In genomic region chr14:89678715-89679220, GRCh38 we compare ENCODE assay signal across 19 cellular contexts.
DNase-seq lines count a peak whose midpoint lies in the region; ATAC-seq and TF ChIP-seq lines count a peak whose summit lies in the region.
"Had no signal": no experiment of that assay in that cellular context is flagged by ENCODE, and none has a peak within 500 bp of the region (broad histone marks: within the 10 kb centered on the region; RNA-seq: fewer than 3 reads in every experiment).

No MANE protein-coding gene starts in this region.

- no peaks in the 10 kb centered on the region for H3K27me3 Mint-ChIP-seq in CD8-positive, alpha-beta memory T cell
- H3K27me3 Mint-ChIP-seq in chondrocyte (ENCODE audit: low read depth), result no peaks in the 10 kb centered on the region

- H3K27me3 ChIP-seq in cardiac muscle cell, result no peaks in the 10 kb centered on the region
- no peaks in the 10 kb centered on the region for H3K27me3 ChIP-seq in right atrium auricular region
- no peaks in the 10 kb centered on the region for H3K27me3 ChIP-seq in CD8-positive, alpha-beta memory T cell (ENCODE audit: insufficient read depth, low read length, poor library complexity, severe bottlenecking)
- no peaks in the 10 kb centered on the region for H3K27me3 ChIP-seq in hepatocyte
- H3K27me3 ChIP-seq in trophoblast cell (ENCODE audit: insufficient read depth, low read length), result no peaks in the 10 kb centered on the region

- ATAC-seq in HG03439 (IDR thresholded peaks at IDR 0.05; ENCODE audit: unreplicated experiment), result no peak

- H2AFZ ChIP-seq in hepatocyte (no peak overlapping the region), trophoblast cell (ENCODE audit: insufficient read depth, low read length, poor library complexity) (no peak overlapping the region)

- POLR2A ChIA-PET in CD8-positive, alpha-beta memory T cell (lab: Charles Lee), result no interaction called here

- H3K4me1 ChIP-seq in cardiac muscle cell (ENCODE audit: low read depth) (peaks cover 4% of the 10 kb centered on the region), right atrium auricular region (no peaks in the 10 kb centered on the region), hepatocyte (ENCODE audit: insufficient read depth) (peaks cover 8% of the 10 kb centered on the region), trophoblast cell (ENCODE audit: control insufficient read depth in 1 of 2, insufficient read depth in 2 of 2, low read length in 2 of 2) (peaks cover 3 to 4% of the 10 kb centered on the region in 2 experiments)
- peaks cover 38% of the 10 kb centered on the region for H3K4me1 ChIP-seq in CD8-positive, alpha-beta memory T cell (ENCODE audit: insufficient read depth, low read length)

- no peaks in the 10 kb centered on the region for H3K9me3 ChIP-seq in cardiac muscle cell (ENCODE audit: low read depth)
- H3K9me3 ChIP-seq in right atrium auricular region, result no peaks in the 10 kb centered on the region
- H3K9me3 ChIP-seq in CD8-positive, alpha-beta memory T cell (ENCODE audit: low read length), result no peaks in the 10 kb centered on the region
- H3K9me3 ChIP-seq in hepatocyte (ENCODE audit: low read depth), result no peaks in the 10 kb centered on the region
- peaks cover 1% of the 10 kb centered on the region for H3K9me3 ChIP-seq in trophoblast cell (ENCODE audit: insufficient read depth, low read depth, low read length)

- H3K27ac ChIP-seq in cardiac muscle cell (peak overlapping the region; percentile 12), right atrium auricular region (no peak overlapping the region), hepatocyte (no peak overlapping the region), trophoblast cell (ENCODE audit: low read depth, low read length) (peak overlapping the region; percentile 81)
- no peak overlapping the region for H3K27ac ChIP-seq in CD8-positive, alpha-beta memory T cell (ENCODE audit: low read depth, low read length)

- H3K4me2 ChIP-seq in hepatocyte, result peak overlapping the region; percentile 37
- no peak overlapping the region for H3K4me2 ChIP-seq in trophoblast cell (ENCODE audit: low read length)

- no peak overlapping the region for H3K4me3 Mint-ChIP-seq in CD8-positive, alpha-beta memory T cell
- no peak overlapping the region for H3K4me3 Mint-ChIP-seq in chondrocyte (ENCODE audit: unreplicated experiment)

- no peak overlapping the region for H3K23ac ChIP-seq in trophoblast cell (ENCODE audit: low read length)

- CTCF ChIA-PET in CD8-positive, alpha-beta memory T cell (lab: Charles Lee), result no interaction called here

- no peak overlapping the region for H3K14ac ChIP-seq in trophoblast cell (ENCODE audit: low read length)

- H4K20me1 ChIP-seq in hepatocyte (ENCODE audit: insufficient read depth, poor library complexity, severe bottlenecking), result no peaks in the 10 kb centered on the region

- 28% methylated on average over 4 of the region's 4 CpGs for WGBS in hepatocyte (ENCODE audit: low lambda C conversion rate, missing lambda C conversion rate)
- WGBS in trophoblast cell (ENCODE audit: extremely low coverage, insufficient coverage, insufficient read length), result no CpG with 5 or more reads among the region's 4 CpGs

- H3K9me2 ChIP-seq in hepatocyte (replicated peaks; ENCODE audit: insufficient read depth), result no peaks in the 10 kb centered on the region

- H3K36me3 Mint-ChIP-seq in CD8-positive, alpha-beta memory T cell, result no peaks in the 10 kb centered on the region
- H3K36me3 Mint-ChIP-seq in chondrocyte (ENCODE audit: low read depth), result no peaks in the 10 kb centered on the region

- no peak overlapping the region for H2BK120ac ChIP-seq in trophoblast cell (ENCODE audit: insufficient read depth, low read length, poor library complexity)

- H3K36me3 ChIP-seq in cardiac muscle cell (no peaks in the 10 kb centered on the region), right atrium auricular region (no peaks in the 10 kb centered on the region), hepatocyte (replicated peaks; ENCODE audit: insufficient read depth, low read depth) (no peaks in the 10 kb centered on the region), trophoblast cell (ENCODE audit: control insufficient read depth in 1 of 2, insufficient read depth in 2 of 2, low read length in 2 of 2) (no peaks in the 10 kb centered on the region)
- H3K36me3 ChIP-seq in CD8-positive, alpha-beta memory T cell (ENCODE audit: insufficient read depth, low read length), result no peaks in the 10 kb centered on the region

- peaks cover 38 to 57% (median 39%) of the 10 kb centered on the region in 3 donors for H3K4me1 Mint-ChIP-seq in CD8-positive, alpha-beta memory T cell
- H3K4me1 Mint-ChIP-seq in chondrocyte (ENCODE audit: low read depth), result peaks cover 33% of the 10 kb centered on the region

- no peak overlapping the region for H2BK12ac ChIP-seq in trophoblast cell (ENCODE audit: low read length)

- H3K18ac ChIP-seq in trophoblast cell (ENCODE audit: low read length), result no peak overlapping the region

- no peak overlapping the region for H2AK5ac ChIP-seq in trophoblast cell (ENCODE audit: low read length)

- H3K79me2 ChIP-seq in hepatocyte (no peaks in the 10 kb centered on the region), trophoblast cell (ENCODE audit: control insufficient read depth, insufficient read depth, low read length, poor library complexity) (no peaks in the 10 kb centered on the region)

- peaks cover 3% of the 10 kb centered on the region for H3K79me1 ChIP-seq in trophoblast cell (ENCODE audit: low read length)

- no peak overlapping the region for H4K8ac ChIP-seq in trophoblast cell (ENCODE audit: low read depth, low read length)

- TF ChIP-seq CTCF in cardiac muscle cell (IDR thresholded peaks at IDR 0.05; ENCODE audit: low read depth, low read length) (no peak), right atrium auricular region (IDR thresholded peaks at IDR 0.05) (no peak), hepatocyte (IDR thresholded peaks at IDR 0.05; ENCODE audit: poor library complexity) (no peak), chondrocyte (IDR thresholded peaks at IDR 0.05) (no peak)

- no peak overlapping the region for H3K4me3 ChIP-seq in cardiac muscle cell
- H3K4me3 ChIP-seq in right atrium auricular region, result no peak overlapping the region
- H3K4me3 ChIP-seq in CD8-positive, alpha-beta memory T cell (ENCODE audit: low read length), result no peak overlapping the region
- H3K4me3 ChIP-seq in hepatocyte, result no peak overlapping the region
- H3K4me3 ChIP-seq in trophoblast cell (ENCODE audit: low read depth, low read length), result no peak overlapping the region

- no peak overlapping the region for H3K9ac ChIP-seq in trophoblast cell (ENCODE audit: low read length)

- H3K9me3 Mint-ChIP-seq in CD8-positive, alpha-beta memory T cell, result no peaks in the 10 kb centered on the region
- no peaks in the 10 kb centered on the region for H3K9me3 Mint-ChIP-seq in chondrocyte (ENCODE audit: low read depth)

- H4K12ac ChIP-seq in trophoblast cell (ENCODE audit: low read depth, low read length), result no peak overlapping the region

- H4K91ac ChIP-seq in trophoblast cell (ENCODE audit: low read depth, low read length), result no peak overlapping the region

- no peak overlapping the region for H2BK5ac ChIP-seq in trophoblast cell (ENCODE audit: low read depth, low read length, poor library complexity)

- H3K4ac ChIP-seq in trophoblast cell (ENCODE audit: low read depth, low read length), result no peak overlapping the region

- H3K27ac Mint-ChIP-seq in CD8-positive, alpha-beta memory T cell, result peak overlapping the region in 5 of 8 donors; percentile 8 to 58 (median 33)
- no peak overlapping the region for H3K27ac Mint-ChIP-seq in chondrocyte (ENCODE audit: unreplicated experiment)

- DNase-seq in cardiac muscle cell (ENCODE audit: low read depth in 1 of 2, low spot score in 1 of 2) (peak; percentile 14 to 42), right atrium auricular region (ENCODE audit: low spot score) (no peak), hepatocyte (ENCODE audit: low spot score) (no peak), trophoblast cell (peak; percentile 68 to 95), chondrocyte (ENCODE audit: low spot score) (no peak), GM19238 (ENCODE audit: insufficient read length, low spot score) (no peak)
- DNase-seq in CD8-positive, alpha-beta memory T cell, result no peak
- DNase-seq: C1 segment of cervical spinal cord, EL, Karpas-422, MV-4-11, NCI-H1105 treated with DMSO at 0.1 percent for 48 hours, NCI-H1694, NCI-H2081, NCI-H2171, NCI-H345, NCI-H526, OCI-M1 had no signal

Comparison
In these comparisons a context has a peak if more than half of its experiments do, and no peak if none do; other contexts are left out.
1. DNase-seq: peak in cardiac muscle cell (2 of 2) and trophoblast cell (2 of 2); none in right atrium auricular region (single experiment), CD8-positive, alpha-beta memory T cell (0 of 5), hepatocyte (single experiment), chondrocyte (single experiment) and GM19238 (single experiment).
2. H3K27ac ChIP-seq: peak in cardiac muscle cell (single experiment) and trophoblast cell (single experiment); none in right atrium auricular region (0 of 2), CD8-positive, alpha-beta memory T cell (single experiment) and hepatocyte (single experiment).